8 cellular contexts compared by ENCODE assay signal in genomic region chr20:15930324-15931305, GRCh38.
DNase-seq lines count a peak whose midpoint lies in the region; ATAC-seq, FAIRE-seq and TF ChIP-seq lines count a peak whose summit lies in the region.

No MANE protein-coding gene starts in this region.

- peak overlapping the region; percentile 70 for H3K4me2 ChIP-seq in endothelial cell of umbilical vein (ENCODE audit: insufficient read depth, low read length)
- no peak overlapping the region for H3K4me2 ChIP-seq in trophoblast cell (ENCODE audit: low read length)

- no peak for ATAC-seq in HG02588 (IDR thresholded peaks at IDR 0.05; ENCODE audit: unreplicated experiment)
- no peak for ATAC-seq in HG02840 (IDR thresholded peaks at IDR 0.05; ENCODE audit: low FRiP score, unreplicated experiment)

- peak overlapping the region; percentile 82 for H2AFZ ChIP-seq in endothelial cell of umbilical vein (ENCODE audit: low read depth, low read length)
- no peak overlapping the region for H2AFZ ChIP-seq in trophoblast cell (ENCODE audit: insufficient read depth, low read length, poor library complexity)

- no peak overlapping the region for H3K18ac ChIP-seq in trophoblast cell (ENCODE audit: low read length)

- peak; percentile 17 to 50 for TF ChIP-seq CTCF in endothelial cell of umbilical vein (IDR thresholded peaks at IDR 0.05; ENCODE audit: extremely low read depth in 1 of 2, insufficient read depth in 1 of 2, low read depth in 1 of 2, low read length in 2 of 2)

- TF ChIP-seq POLR2A in endothelial cell of umbilical vein (IDR thresholded peaks at IDR 0.05; ENCODE audit: low read depth, low read length) = no peak

- H3K14ac ChIP-seq in trophoblast cell (ENCODE audit: low read length) = no peak overlapping the region

- POLR2A ChIA-PET in endothelial cell of umbilical vein (lab: Charles Lee) = no interaction called here

- H3K4ac ChIP-seq in trophoblast cell (ENCODE audit: low read depth, low read length) = no peak overlapping the region

- H3K4me3 ChIP-seq in endothelial cell of umbilical vein (replicated peaks in 1 of 3; ENCODE audit: insufficient read depth in 1 of 3, low read depth in 1 of 3, low read length in 3 of 3) (peak overlapping the region in 1 of 3 experiments; percentile 28), trophoblast cell (ENCODE audit: low read depth, low read length) (no peak overlapping the region)

- no peak overlapping the region for H4K12ac ChIP-seq in trophoblast cell (ENCODE audit: low read depth, low read length)

- H4K20me1 ChIP-seq in endothelial cell of umbilical vein (replicated peaks; ENCODE audit: control insufficient read depth, extremely low read depth, insufficient read depth, low read length) = no peaks in the 10 kb centered on the region

- intact Hi-C loops in endothelial cell of umbilical vein (cut with micrococcal nuclease) = loop anchor here (1.0 to 10.0 kb wide), 5 partner anchors 439 to 1596 kb away; partner anchors contain the start of gene FLRT3

- CTCF ChIA-PET in endothelial cell of umbilical vein (lab: Charles Lee) = interaction anchor here (0.6 to 1.8 kb wide), 4 partner anchors 439 to 1762 kb away, joined by 4 to 8 read pairs (median 4); partner anchors contain the start of gene FLRT3

- H3K4me1 ChIP-seq in endothelial cell of umbilical vein (ENCODE audit: control insufficient read depth, extremely low read depth, insufficient read depth, low read length) (no peaks in the 10 kb centered on the region), trophoblast cell (ENCODE audit: control insufficient read depth in 1 of 2, insufficient read depth in 2 of 2, low read length in 2 of 2) (no peaks in the 10 kb centered on the region)

- no peaks in the 10 kb centered on the region for H3K79me1 ChIP-seq in trophoblast cell (ENCODE audit: low read length)

- dilution Hi-C loops in endothelial cell of umbilical vein (cut with MboI; ENCODE audit: extremely low pct_ligation_motif_present, low sequenced_read_pairs) = no loop called here

- H2BK5ac ChIP-seq in trophoblast cell (ENCODE audit: low read depth, low read length, poor library complexity) = no peak overlapping the region

- WGBS in trophoblast cell (ENCODE audit: extremely low coverage, insufficient coverage, insufficient read length) = no CpG with 5 or more reads among the region's 2 CpGs

- FAIRE-seq in endothelial cell of umbilical vein (lab: Jason Lieb, UNC) = peak; percentile 77

- no peak overlapping the region for H2AK5ac ChIP-seq in trophoblast cell (ENCODE audit: low read length)

- DNase-seq in NOMO-1 (lab: John Stamatoyannopoulos, UW; ENCODE audit: unreplicated experiment in 2 of 2) = peak; percentile 16 to 40
- no peak for DNase-seq in NOMO-1 treated with dmso at 0.1 percent for 144 hours (lab: John Stamatoyannopoulos, UW; ENCODE audit: unreplicated experiment)
- DNase-seq in NCI-H82 (lab: John Stamatoyannopoulos, UW) = peak; percentile 78
- peak; percentile 54 for DNase-seq in endothelial cell of umbilical vein (ENCODE audit: low read depth, low spot score)
- peak; percentile 61 to 89 for DNase-seq in trophoblast cell
- DNase-seq in activated CD4-positive, alpha-beta T cell treated with anti-CD3 and anti-CD28 coated beads for 4 hours = no peak

- H4K8ac ChIP-seq in trophoblast cell (ENCODE audit: low read depth, low read length) = no peak overlapping the region

- no peak overlapping the region for H2BK120ac ChIP-seq in trophoblast cell (ENCODE audit: insufficient read depth, low read length, poor library complexity)

- H3K27me3 ChIP-seq in endothelial cell of umbilical vein (ENCODE audit: control insufficient read depth in 2 of 2, insufficient read depth in 2 of 2, low read length in 2 of 2) (no peaks in the 10 kb centered on the region), trophoblast cell (ENCODE audit: insufficient read depth, low read length) (no peaks in the 10 kb centered on the region)

- H3K23ac ChIP-seq in trophoblast cell (ENCODE audit: low read length) = no peak overlapping the region

- H3K36me3 ChIP-seq in endothelial cell of umbilical vein (ENCODE audit: control insufficient read depth in 2 of 2, extremely low read depth in 1 of 2, insufficient read depth in 2 of 2, low read length in 2 of 2) (no peaks in the 10 kb centered on the region), trophoblast cell (ENCODE audit: control insufficient read depth in 1 of 2, insufficient read depth in 2 of 2, low read length in 2 of 2) (no peaks in the 10 kb centered on the region)

- H4K91ac ChIP-seq in trophoblast cell (ENCODE audit: low read depth, low read length) = no peak overlapping the region

- H3K79me2 ChIP-seq in endothelial cell of umbilical vein (ENCODE audit: control insufficient read depth, insufficient read depth, low read length) (no peaks in the 10 kb centered on the region), trophoblast cell (ENCODE audit: control insufficient read depth, insufficient read depth, low read length, poor library complexity) (no peaks in the 10 kb centered on the region)

- no peak overlapping the region for H3K9ac ChIP-seq in endothelial cell of umbilical vein (replicated peaks; ENCODE audit: extremely low read depth, insufficient read depth, low read length)
- H3K9ac ChIP-seq in trophoblast cell (ENCODE audit: low read length) = no peak overlapping the region

- no peak overlapping the region for H2BK12ac ChIP-seq in trophoblast cell (ENCODE audit: low read length)

- BruUV-seq in endothelial cell of umbilical vein (replicated peaks; lab: Mats Ljungman, UMichigan) = no TSS peak

- no peaks in the 10 kb centered on the region for H3K9me3 ChIP-seq in endothelial cell of umbilical vein (replicated peaks; ENCODE audit: control insufficient read depth, insufficient read depth, low read length)
- H3K9me3 ChIP-seq in trophoblast cell (ENCODE audit: insufficient read depth, low read depth, low read length) = no peaks in the 10 kb centered on the region

- no peaks in the 10 kb centered on the region for H3K9me1 ChIP-seq in endothelial cell of umbilical vein (replicated peaks; ENCODE audit: control insufficient read depth, extremely low read depth, insufficient read depth, low read length)

- H3K27ac ChIP-seq in endothelial cell of umbilical vein (ENCODE audit: insufficient read depth, low read depth, low read length) (no peak overlapping the region), trophoblast cell (ENCODE audit: low read depth, low read length) (no peak overlapping the region)

TF ChIP-seq in endothelial cell of umbilical vein, 7 proteins besides CTCF, POLR2A, EP300 and RAD21:
- TF ChIP-seq FOS (IDR thresholded peaks at IDR 0.05; ENCODE audit: borderline replicate concordance, insufficient read depth, low read length) (no peak), MYC (IDR thresholded peaks at IDR 0.05; ENCODE audit: low read depth, low read length) (no peak), JUN (IDR thresholded peaks at IDR 0.05; ENCODE audit: borderline replicate concordance, insufficient read depth, insufficient read length, low read depth) (no peak)
TF ChIP-seq in endothelial cell of umbilical vein: peak in this region for 0.

Comparison
In these comparisons a context has a peak if more than half of its experiments do, and no peak if none do; other contexts are left out.
1. DNase-seq: peak in NOMO-1 (2 of 2), NCI-H82 (single experiment), endothelial cell of umbilical vein (single experiment) and trophoblast cell (2 of 2); none in NOMO-1 treated with dmso at 0.1 percent for 144 hours (single experiment) and activated CD4-positive, alpha-beta T cell treated with anti-CD3 and anti-CD28 coated beads for 4 hours (0 of 2).